In the genomic region with DNA sequence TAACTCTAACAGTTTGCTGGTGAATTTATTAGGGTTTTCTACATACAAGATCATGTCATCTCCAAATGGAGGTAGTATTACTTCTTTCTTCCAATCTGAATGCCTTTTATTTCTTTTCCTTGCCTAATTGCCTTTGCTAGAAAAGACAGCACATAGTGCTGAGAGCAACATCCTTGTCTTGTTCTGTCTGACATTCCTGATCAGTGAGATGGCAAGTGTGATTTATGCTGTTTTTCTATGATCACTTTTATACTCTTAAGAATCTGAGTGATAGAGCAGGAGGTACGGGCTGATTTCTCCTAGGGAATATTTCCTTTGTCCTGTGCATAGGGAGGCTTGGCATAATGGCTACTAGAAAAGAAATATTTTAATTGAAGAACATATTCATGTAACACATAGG, we compare ENCODE assay signal across 23 cellular contexts. TPM values are rescaled to one million over a fixed set of nuclear protein-coding genes. Genes with fewer than 3 reads are reported as not detected.
"Had no signal": no experiment of that assay in that cellular context is flagged by ENCODE, and none has a peak within 500 bp of the region (broad histone marks: within the 10 kb centered on the region; RNA-seq: fewer than 3 reads in every experiment).

No MANE protein-coding gene starts in this region.

- H3K4me1 Mint-ChIP-seq: activated naive CD4-positive, alpha-beta T cell treated with anti-CD3 and anti-CD28 coated beads, Interleukin-2, amount 10 ng/mL, durations not matched to agents 7 days and 5 days; activated naive CD8-positive, alpha-beta T cell treated with anti-CD3 and anti-CD28 coated beads, Interleukin-2, amount 50 U/mL, for 24 hours; immature natural killer cell had no signal

- H3K9me3 ChIP-seq: breast epithelium, esophagus muscularis mucosa, heart right ventricle, tibial nerve had no signal

- DNase-seq: activated CD4-positive, alpha-beta T cell treated with anti-CD3 and anti-CD28 coated beads for 1 hour; activated CD8-positive, alpha-beta memory T cell treated with anti-CD3 and anti-CD28 coated beads for 24 hours; activated CD8-positive, alpha-beta memory T cell treated with anti-CD3 and anti-CD28 coated beads, Interleukin-2, amount 50 U/mL, for 48 hours; activated effector memory CD4-positive, alpha-beta T cell treated with Interleukin-2 at 50 U/mL for 16 hours; activated naive CD4-positive, alpha-beta T cell treated with anti-CD3 and anti-CD28 coated beads, Interleukin-2, amount 10 ng/mL, durations not matched to agents 7 days and 5 days; activated naive CD8-positive, alpha-beta T cell treated with anti-CD3 and anti-CD28 coated beads, Interleukin-2, amount 50 U/mL, for 24 hours; activated T-cell treated with anti-CD3 and anti-CD28 coated beads, Interleukin-2, amount 50 U/mL, for 48 hours; cerebellar nuclear complex; effector CD4-positive, alpha-beta T cell; heart right ventricle; immature natural killer cell; midbrain; nephron progenitor cell; T-helper 2 cell; WERI-Rb-1 had no signal

- H3K36me3 Mint-ChIP-seq: activated naive CD4-positive, alpha-beta T cell treated with anti-CD3 and anti-CD28 coated beads, Interleukin-2, amount 10 ng/mL, durations not matched to agents 7 days and 5 days; immature natural killer cell had no signal

- H3K36me3 ChIP-seq: breast epithelium, esophagus muscularis mucosa, heart right ventricle, tibial nerve, WERI-Rb-1 had no signal

- H3K9me3 Mint-ChIP-seq: activated naive CD4-positive, alpha-beta T cell treated with anti-CD3 and anti-CD28 coated beads, Interleukin-2, amount 10 ng/mL, durations not matched to agents 7 days and 5 days; activated naive CD8-positive, alpha-beta T cell treated with anti-CD3 and anti-CD28 coated beads, Interleukin-2, amount 50 U/mL, for 24 hours; nephron progenitor cell; stimulated activated naive CD8-positive, alpha-beta T cell treated with anti-CD3 and anti-CD28 coated beads, Interleukin-15, Interleukin-2, amounts not matched to agents 100 ng/mL and 50 ng/mL, for 24 hours had no signal

- H3K27me3 ChIP-seq: breast epithelium, esophagus muscularis mucosa, tibial nerve had no signal

- H3K4me1 ChIP-seq: breast epithelium, esophagus muscularis mucosa, heart right ventricle, tibial nerve had no signal

- H3K4me3 ChIP-seq: breast epithelium, esophagus muscularis mucosa, heart right ventricle, lung, skin epidermis, tibial nerve had no signal

- H3K27ac Mint-ChIP-seq: activated naive CD4-positive, alpha-beta T cell treated with anti-CD3 and anti-CD28 coated beads, Interleukin-2, amount 10 ng/mL, durations not matched to agents 7 days and 5 days; activated naive CD8-positive, alpha-beta T cell treated with anti-CD3 and anti-CD28 coated beads, Interleukin-2, amount 50 U/mL, for 24 hours; immature natural killer cell; nephron progenitor cell; stimulated activated naive CD8-positive, alpha-beta T cell treated with anti-CD3 and anti-CD28 coated beads, Interleukin-15, Interleukin-2, amounts not matched to agents 100 ng/mL and 50 ng/mL, for 24 hours had no signal

- H3K4me3 Mint-ChIP-seq: activated naive CD4-positive, alpha-beta T cell treated with anti-CD3 and anti-CD28 coated beads, Interleukin-2, amount 10 ng/mL, durations not matched to agents 7 days and 5 days; activated naive CD8-positive, alpha-beta T cell treated with anti-CD3 and anti-CD28 coated beads, Interleukin-2, amount 50 U/mL, for 24 hours; immature natural killer cell; nephron progenitor cell; stimulated activated naive CD8-positive, alpha-beta T cell treated with anti-CD3 and anti-CD28 coated beads, Interleukin-15, Interleukin-2, amounts not matched to agents 100 ng/mL and 50 ng/mL, for 24 hours had no signal

- H3K27ac ChIP-seq: breast epithelium, esophagus muscularis mucosa, heart right ventricle, skin epidermis, tibial nerve, WERI-Rb-1 had no signal

RNA-seq across cellular contexts. Expression of a gene that starts 17.3 kb away (rescaled TPM):
- total RNA-seq: esophagus muscularis mucosa, left lobe of liver, posterior vena cava, tibial nerve had no signal
- polyA plus RNA-seq: heart right ventricle, immature natural killer cell had no signal
